Comparison of ENCODE assay signal across 10 cellular contexts in genomic region chr19:35123573-35123972, GRCh38. TPM values are rescaled to one million over a fixed set of nuclear protein-coding genes. Genes with fewer than 3 reads are reported as not detected.
A peak's percentile ranks its signal among the peaks of the same experiment; 100 is the strongest.
DNase-seq lines count a peak whose midpoint lies in the region; ATAC-seq and TF ChIP-seq lines count a peak whose summit lies in the region.
"Had no signal": no experiment of that assay in that cellular context is flagged by ENCODE, and none has a peak within 500 bp of the region (broad histone marks: within the 10 kb centered on the region; RNA-seq: fewer than 3 reads in every experiment).

No MANE protein-coding gene starts in this region.

- CTCF ChIA-PET in activated naive CD4-positive, alpha-beta T cell treated with anti-CD3 and anti-CD28 coated beads for 36 hours (lab: Charles Lee): interaction anchor here (1.3 to 1.8 kb wide), 2 partner anchors 13 to 57 kb away, joined by 6 to 10 read pairs; no protein-coding TSS in a partner anchor

- in situ Hi-C loops in GM13977 (cut with MboI; ENCODE audit: low pct_unique_long_range_greater_than_20kb, low sequenced_read_pairs, unreplicated experiment): no loop called here

- no peak overlapping the region for H3K27ac Mint-ChIP-seq in activated naive CD4-positive, alpha-beta T cell treated with anti-CD3 and anti-CD28 coated beads for 36 hours
- no peak overlapping the region for H3K27ac Mint-ChIP-seq in memory B cell

- TF ChIP-seq CTCF in GM13977 (IDR thresholded peaks at IDR 0.05; ENCODE audit: extremely low read depth, insufficient read depth, missing control alignments): no peak

- H3K27ac ChIP-seq in caudate nucleus (ENCODE audit: low read depth, low read length): peak overlapping the region; percentile 99

- ATAC-seq in memory B cell (ENCODE audit: low read depth) (no peak), HG03039 (IDR thresholded peaks at IDR 0.05; ENCODE audit: unreplicated experiment) (no peak)

- DNase-seq in activated naive CD4-positive, alpha-beta T cell treated with anti-CD3 and anti-CD28 coated beads for 36 hours: no peak
- no peak for DNase-seq in activated naive CD4-positive, alpha-beta T cell treated with Interleukin-2 at 50 U/mL for 16 hours
- peak in 18 of 61 donors; percentile 17 to 52 (median 36) for DNase-seq in caudate nucleus (lab: John Stamatoyannopoulos, UW)
- no peak for DNase-seq in memory B cell (ENCODE audit: low spot score in 2 of 2)
- peak; percentile 64 for DNase-seq in ureter (ENCODE audit: low spot score)
- DNase-seq in GM13977 (ENCODE audit: low spot score): no peak
- no peak for DNase-seq in activated CD8-positive, alpha-beta memory T cell treated with anti-CD3 and anti-CD28 coated beads, Interleukin-2, amount 50 U/mL, for 48 hours
- DNase-seq: erythroblast; stimulated activated CD4-positive, alpha-beta T cell treated with anti-CD3 and anti-CD28 coated beads, Interleukin-15, amount 100 ng/mL, for 24 hours had no signal

- no peaks in the 10 kb centered on the region for H3K36me3 Mint-ChIP-seq in activated naive CD4-positive, alpha-beta T cell treated with anti-CD3 and anti-CD28 coated beads for 36 hours (ENCODE audit: low read depth)
- H3K36me3 Mint-ChIP-seq in memory B cell: no peaks in the 10 kb centered on the region

- H3K27me3 Mint-ChIP-seq in activated naive CD4-positive, alpha-beta T cell treated with anti-CD3 and anti-CD28 coated beads for 36 hours (ENCODE audit: low read depth): no peaks in the 10 kb centered on the region
- H3K27me3 Mint-ChIP-seq in memory B cell: no peaks in the 10 kb centered on the region

- no peaks in the 10 kb centered on the region for H3K9me3 Mint-ChIP-seq in activated naive CD4-positive, alpha-beta T cell treated with anti-CD3 and anti-CD28 coated beads for 36 hours
- H3K9me3 Mint-ChIP-seq in memory B cell: no peaks in the 10 kb centered on the region

- intact Hi-C loops in activated naive CD4-positive, alpha-beta T cell treated with anti-CD3 and anti-CD28 coated beads for 36 hours (cut with micrococcal nuclease): loop anchor here (5.0 kb wide), 1 partner anchor 56 kb away; no protein-coding TSS in a partner anchor

- H3K4me1 Mint-ChIP-seq in activated naive CD4-positive, alpha-beta T cell treated with anti-CD3 and anti-CD28 coated beads for 36 hours (ENCODE audit: low read depth): peaks cover 13% of the 10 kb centered on the region
- peaks cover 11% of the 10 kb centered on the region for H3K4me1 Mint-ChIP-seq in memory B cell

- peak overlapping the region; percentile 89 for H3K4me3 Mint-ChIP-seq in activated naive CD4-positive, alpha-beta T cell treated with anti-CD3 and anti-CD28 coated beads for 36 hours
- peak overlapping the region; percentile 85 for H3K4me3 Mint-ChIP-seq in memory B cell

RNA-seq across cellular contexts. Expression of gene FXYD3, which starts 8.0 kb away (rescaled TPM):
- total RNA-seq in activated naive CD4-positive, alpha-beta T cell treated with anti-CD3 and anti-CD28 coated beads for 36 hours: not detected
- 434 TPM for total RNA-seq in ureter

RNA-seq across cellular contexts. Expression of gene LGI4, which starts 11.3 kb away (rescaled TPM):
- total RNA-seq in activated naive CD4-positive, alpha-beta T cell treated with anti-CD3 and anti-CD28 coated beads for 36 hours: 1 to 10 TPM; 1.1 to 1.7 TPM
- total RNA-seq in ureter: 15.5 TPM

RNA-seq across cellular contexts. Expression of gene FXYD1, which starts 15.1 kb away (rescaled TPM):
- total RNA-seq in activated naive CD4-positive, alpha-beta T cell treated with anti-CD3 and anti-CD28 coated beads for 36 hours: 1 to 10 TPM; 3.3 to 3.4 TPM
- 50.2 TPM for total RNA-seq in ureter

RNA-seq across cellular contexts. Expression of gene FXYD7, which starts 19.5 kb away (rescaled TPM):
- total RNA-seq in activated naive CD4-positive, alpha-beta T cell treated with anti-CD3 and anti-CD28 coated beads for 36 hours: 1 to 10 TPM in 1 of 2 experiments, under 1 TPM in 1; 0.54 to 1.2 TPM
- 0.62 TPM for total RNA-seq in ureter

RNA-seq across cellular contexts. Expression of gene FXYD5, which starts 31.0 kb away (rescaled TPM):
- 100 to 1,000 TPM; 289 to 294 TPM for total RNA-seq in activated naive CD4-positive, alpha-beta T cell treated with anti-CD3 and anti-CD28 coated beads for 36 hours
- total RNA-seq in ureter: 136 TPM

Comparison
In these comparisons a context has a peak if more than half of its experiments do, and no peak if none do; other contexts are left out.
1. RNA of gene FXYD3, which starts 8.0 kb away (total RNA-seq): 434 TPM in ureter (single experiment); not detected in activated naive CD4-positive, alpha-beta T cell treated with anti-CD3 and anti-CD28 coated beads for 36 hours; every median in the first group is over 100 times any median in the second.
2. RNA of gene FXYD1, which starts 15.1 kb away (total RNA-seq): 50.2 TPM in ureter (single experiment); 3.3 to 3.4 TPM in activated naive CD4-positive, alpha-beta T cell treated with anti-CD3 and anti-CD28 coated beads for 36 hours; every median in the first group is over 10 times any median in the second.